ENCODE assay signal across 7 cellular contexts in the genomic region with DNA sequence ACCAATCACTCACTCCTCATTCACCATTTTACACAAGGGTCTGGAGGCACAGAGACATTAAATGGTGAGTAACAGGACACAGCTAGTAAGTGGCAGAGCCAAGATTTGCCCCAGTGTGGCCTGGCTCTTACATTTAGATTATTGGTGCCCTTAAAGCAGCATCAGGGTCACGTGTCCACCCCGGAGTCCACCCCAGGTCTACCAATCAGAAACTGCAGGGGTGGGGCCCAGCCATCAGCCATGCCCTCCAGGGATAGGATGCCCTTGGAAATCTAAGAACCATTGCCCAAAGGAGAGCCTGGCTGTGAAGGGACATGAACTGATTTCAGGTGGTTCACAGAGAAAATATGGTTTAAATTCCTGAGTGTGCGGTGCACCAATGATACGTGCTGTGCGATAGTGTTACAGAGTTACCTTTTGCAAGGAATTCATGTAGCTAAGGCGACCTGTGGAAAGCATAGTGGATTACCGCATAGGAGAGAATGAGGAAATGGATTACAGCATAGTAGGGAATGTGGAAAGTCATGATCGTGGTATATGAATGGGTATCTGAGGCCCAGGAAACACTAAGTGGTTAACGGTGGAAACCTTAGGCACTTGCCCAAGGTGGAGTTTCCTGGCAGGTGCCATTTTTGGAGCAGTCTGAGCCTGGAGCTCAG. TPM values are rescaled to one million over a fixed set of nuclear protein-coding genes. Genes with fewer than 3 reads are reported as not detected.
"Had no signal": no experiment of that assay in that cellular context is flagged by ENCODE, and none has a peak within 500 bp of the region (broad histone marks: within the 10 kb centered on the region; RNA-seq: fewer than 3 reads in every experiment).

No MANE protein-coding gene starts in this region.

- H3K4me3 ChIP-seq: cardiac muscle cell, SJCRH30, transverse colon had no signal

- DNase-seq: activated CD4-positive, alpha-beta memory T cell treated with anti-CD3 and anti-CD28 coated beads for 36 hours; activated CD4-positive, alpha-beta T cell treated with anti-CD3 and anti-CD28 coated beads for 1 hour; foreskin melanocyte; naive thymus-derived CD4-positive, alpha-beta T cell; SJCRH30; transverse colon had no signal

- H3K4me3 Mint-ChIP-seq: activated CD4-positive, alpha-beta memory T cell treated with anti-CD3 and anti-CD28 coated beads for 36 hours; naive thymus-derived CD4-positive, alpha-beta T cell had no signal

- H3K36me3 ChIP-seq: SJCRH30 had no signal

- H3K9me3 Mint-ChIP-seq: activated CD4-positive, alpha-beta memory T cell treated with anti-CD3 and anti-CD28 coated beads for 36 hours; naive thymus-derived CD4-positive, alpha-beta T cell had no signal

- H3K9me3 ChIP-seq: SJCRH30, transverse colon had no signal

- H3K36me3 Mint-ChIP-seq: activated CD4-positive, alpha-beta memory T cell treated with anti-CD3 and anti-CD28 coated beads for 36 hours; naive thymus-derived CD4-positive, alpha-beta T cell had no signal

- H3K27ac ChIP-seq: cardiac muscle cell, SJCRH30 had no signal

- H3K27ac Mint-ChIP-seq: activated CD4-positive, alpha-beta memory T cell treated with anti-CD3 and anti-CD28 coated beads for 36 hours; naive thymus-derived CD4-positive, alpha-beta T cell had no signal

- H3K27me3 ChIP-seq: cardiac muscle cell, SJCRH30, transverse colon had no signal

RNA-seq across cellular contexts. Expression of a gene that starts 17.8 kb away (rescaled TPM):
- total RNA-seq: activated CD4-positive, alpha-beta memory T cell treated with anti-CD3 and anti-CD28 coated beads for 36 hours; naive thymus-derived CD4-positive, alpha-beta T cell had no signal
- polyA plus RNA-seq: naive thymus-derived CD4-positive, alpha-beta T cell had no signal
